ENCODE assay signal across 8 cellular contexts in genomic region chr7:130141161-130141857, GRCh38.
DNase-seq lines count a peak whose midpoint lies in the region; ATAC-seq and FAIRE-seq lines count a peak whose summit lies in the region.

No MANE protein-coding gene starts in this region.

- no peaks in the 10 kb centered on the region for H3K27me3 Mint-ChIP-seq in CD4-positive, alpha-beta memory T cell

- ATAC-seq in GM21825 (IDR thresholded peaks at IDR 0.05; ENCODE audit: unreplicated experiment): peak; percentile 58
- no peak for ATAC-seq in GM19324 (IDR thresholded peaks at IDR 0.05; ENCODE audit: low FRiP score, unreplicated experiment)

- peak; percentile 37 to 60 (median 44) for DNase-seq in CD4-positive, alpha-beta memory T cell
- DNase-seq in T-helper 9 cell: peak; percentile 18
- DNase-seq in dermis blood vessel endothelial cell: peak; percentile 57
- peak; percentile 47 for DNase-seq in kidney tubule cell (ENCODE audit: low spot score)
- DNase-seq in smooth muscle cell of the brain vasculature (ENCODE audit: low read depth, low spot score): peak; percentile 44
- DNase-seq in HTR-8/SVneo (ENCODE audit: insufficient read length, low spot score): no peak

- CTCF ChIA-PET in CD4-positive, alpha-beta memory T cell (lab: Charles Lee; ENCODE audit: partially characterized antibody): no interaction called here

- no peaks in the 10 kb centered on the region for H3K9me3 Mint-ChIP-seq in CD4-positive, alpha-beta memory T cell

- H3K4me1 Mint-ChIP-seq in CD4-positive, alpha-beta memory T cell: peaks cover 9 to 19% (median 13%) of the 10 kb centered on the region in 4 donors

- H3K36me3 ChIP-seq in CD4-positive, alpha-beta memory T cell (ENCODE audit: insufficient read depth, low read length): no peaks in the 10 kb centered on the region

- H3K36me3 Mint-ChIP-seq in CD4-positive, alpha-beta memory T cell: peaks cover 12 to 14% of the 10 kb centered on the region in 2 donors

- no peaks in the 10 kb centered on the region for H3K9me3 ChIP-seq in CD4-positive, alpha-beta memory T cell (ENCODE audit: control insufficient read depth in 1 of 2, low read length in 2 of 2)

- POLR2A ChIA-PET in CD4-positive, alpha-beta memory T cell (lab: Charles Lee; ENCODE audit: partially characterized antibody): interaction anchor here (0.7 to 2.5 kb wide), 5 partner anchors 15 to 917 kb away, joined by 3 to 12 read pairs (median 3); partner anchors contain the start of genes AHCYL2, KLHDC10 and TMEM209

- peak overlapping the region; percentile 68 to 83 (median 81) for H3K4me3 Mint-ChIP-seq in CD4-positive, alpha-beta memory T cell

- no peak for FAIRE-seq in HTR-8/SVneo (lab: Jason Lieb, UNC)

- H3K4me3 ChIP-seq in CD4-positive, alpha-beta memory T cell (ENCODE audit: low read length in 2 of 2): peak overlapping the region; percentile 22 to 58

- no peaks in the 10 kb centered on the region for H3K27me3 ChIP-seq in CD4-positive, alpha-beta memory T cell (ENCODE audit: insufficient read depth, low read length)

- H3K27ac Mint-ChIP-seq in CD4-positive, alpha-beta memory T cell: peak overlapping the region; percentile 29 to 90 (median 79)

- peaks cover 24% of the 10 kb centered on the region for H3K4me1 ChIP-seq in CD4-positive, alpha-beta memory T cell (ENCODE audit: insufficient read depth, low read length)

- intact Hi-C loops in CD4-positive, alpha-beta memory T cell (cut with micrococcal nuclease): no loop called here

- peak overlapping the region; percentile 41 for H3K27ac ChIP-seq in CD4-positive, alpha-beta memory T cell (ENCODE audit: low read depth, low read length)
